11 cellular contexts compared by ENCODE assay signal in the genomic region with DNA sequence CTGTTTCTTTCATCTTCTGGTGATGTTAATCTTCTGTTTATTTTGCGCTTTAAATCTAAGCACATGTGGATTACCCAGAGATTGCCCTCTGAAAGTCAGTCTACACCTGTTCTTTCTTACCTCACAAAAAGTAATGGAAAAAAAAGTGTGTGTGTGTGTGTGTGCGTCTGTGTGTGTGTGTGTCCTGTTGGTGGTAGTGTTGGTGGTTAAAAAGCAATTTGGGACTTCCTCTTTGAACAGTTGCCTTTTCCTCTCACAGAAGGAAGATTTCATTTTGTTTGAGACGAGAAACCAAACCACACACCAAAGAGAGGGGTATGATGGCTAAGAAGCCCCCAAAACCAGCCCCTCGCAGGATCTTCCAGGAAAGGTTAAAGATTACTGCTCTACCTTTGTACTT. TPM values are rescaled to one million over a fixed set of nuclear protein-coding genes. Genes with fewer than 3 reads are reported as not detected.
DNase-seq lines count a peak whose midpoint lies in the region; ATAC-seq and TF ChIP-seq lines count a peak whose summit lies in the region.
"Had no signal": no experiment of that assay in that cellular context is flagged by ENCODE, and none has a peak within 500 bp of the region (broad histone marks: within the 10 kb centered on the region; RNA-seq: fewer than 3 reads in every experiment).

A gene with protein sequence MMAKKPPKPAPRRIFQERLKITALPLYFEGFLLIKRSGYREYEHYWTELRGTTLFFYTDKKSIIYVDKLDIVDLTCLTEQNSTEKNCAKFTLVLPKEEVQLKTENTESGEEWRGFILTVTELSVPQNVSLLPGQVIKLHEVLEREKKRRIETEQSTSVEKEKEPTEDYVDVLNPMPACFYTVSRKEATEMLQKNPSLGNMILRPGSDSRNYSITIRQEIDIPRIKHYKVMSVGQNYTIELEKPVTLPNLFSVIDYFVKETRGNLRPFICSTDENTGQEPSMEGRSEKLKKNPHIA (plus strand): TSS at position 235 of the 400 bp plus-strand sequence. CDS start 83 bp downstream, at position 318.

- no peaks in the 10 kb centered on the region for H3K9me3 ChIP-seq in A673 (ENCODE audit: low read depth, low read length, poor library complexity, severe bottlenecking)
- H3K9me3 ChIP-seq: thoracic aorta had no signal

- no peaks in the 10 kb centered on the region for H3K9me3 Mint-ChIP-seq in activated naive CD8-positive, alpha-beta T cell treated with anti-CD3 and anti-CD28 coated beads, Interleukin-2, amount 10 ng/mL, durations not matched to agents 7 days and 5 days

- intact Hi-C loops in A673 (cut with micrococcal nuclease; ENCODE audit: unreplicated experiment), result loop anchor here (10.0 kb wide), 1 partner anchor 616 kb away; no protein-coding TSS in a partner anchor

- H3K27me3 ChIP-seq in GM06990 (replicated peaks; ENCODE audit: control insufficient read depth, insufficient read depth, low read length) (no peaks in the 10 kb centered on the region), A673 (replicated peaks; ENCODE audit: insufficient read depth, low read depth, low read length, poor library complexity) (no peaks in the 10 kb centered on the region)

- H3K27ac ChIP-seq in A673 (ENCODE audit: low read depth, low read length, poor library complexity, severe bottlenecking), result no peak within 1 kb of the TSS
- H3K27ac ChIP-seq: thoracic aorta had no signal

- CTCF ChIA-PET in A673 (lab: Charles Lee), result no interaction called here

- H3K27ac Mint-ChIP-seq in activated naive CD8-positive, alpha-beta T cell treated with anti-CD3 and anti-CD28 coated beads, Interleukin-2, amount 10 ng/mL, durations not matched to agents 7 days and 5 days, result peak within 1 kb of the TSS; percentile 92

- ATAC-seq in GM19452 (IDR thresholded peaks at IDR 0.05; ENCODE audit: unreplicated experiment) (peak; percentile 62), HG03558 (IDR thresholded peaks at IDR 0.05; ENCODE audit: extremely low read depth, unreplicated experiment) (peak; percentile 31)
- peak; percentile 76 for ATAC-seq in activated naive CD8-positive, alpha-beta T cell treated with anti-CD3 and anti-CD28 coated beads, Interleukin-2, amount 10 ng/mL, durations not matched to agents 7 days and 5 days (ENCODE audit: low read depth)
- ATAC-seq: HCT116 had no signal

- DNase-seq in GM06990 (ENCODE audit: extremely low read depth, insufficient read length) (peak; percentile 59), cerebellar cortex (ENCODE audit: low spot score) (no peak), A673 (ENCODE audit: low spot score) (no peak), globus pallidus (ENCODE audit: low spot score) (no peak)
- DNase-seq in activated naive CD8-positive, alpha-beta T cell treated with anti-CD3 and anti-CD28 coated beads, Interleukin-2, amount 10 ng/mL, durations not matched to agents 7 days and 5 days, result no peak
- DNase-seq in activated effector memory CD4-positive, alpha-beta T cell treated with anti-CD3 and anti-CD28 coated beads, Interleukin-2, amount 50 U/mL, for 16 hours, result no peak

- BruUV-seq in A673 (replicated peaks; lab: Mats Ljungman, UMichigan), result no TSS peak

- TF ChIP-seq CTCF in GM06990 (IDR thresholded peaks at IDR 0.05; ENCODE audit: insufficient read depth, low read length, poor library complexity, severe bottlenecking) (peak; percentile 5), A673 (conservative IDR thresholded peaks at IDR 0.05; ENCODE audit: low read depth, low read length) (no peak)

- no peaks in the 10 kb centered on the region for H3K27me3 Mint-ChIP-seq in activated naive CD8-positive, alpha-beta T cell treated with anti-CD3 and anti-CD28 coated beads, Interleukin-2, amount 10 ng/mL, durations not matched to agents 7 days and 5 days

- H3K36me3 ChIP-seq in GM06990 (ENCODE audit: control insufficient read depth, insufficient read depth, low read length), result no peaks in the 10 kb centered on the region
- no peaks in the 10 kb centered on the region for H3K36me3 ChIP-seq in A673 (ENCODE audit: insufficient read depth, low read length, poor library complexity, severe bottlenecking)
- H3K36me3 ChIP-seq: thoracic aorta had no signal

- H3K4me3 ChIP-seq in GM06990 (replicated peaks; ENCODE audit: low read depth, low read length), result peak within 1 kb of the TSS; percentile 72
- no peak within 1 kb of the TSS for H3K4me3 ChIP-seq in A673 (ENCODE audit: low read depth, low read length, poor library complexity, severe bottlenecking)
- H3K4me3 ChIP-seq: thoracic aorta had no signal

- H3K4me1 ChIP-seq in A673 (ENCODE audit: insufficient read depth, low read length, poor library complexity, severe bottlenecking), result no peaks in the 10 kb centered on the region

- POLR2A ChIA-PET in activated naive CD8-positive, alpha-beta T cell treated with anti-CD3 and anti-CD28 coated beads, Interleukin-2, amount 10 ng/mL, durations not matched to agents 7 days and 5 days (lab: Charles Lee), result interaction anchor here (6.2 kb wide), 1 partner anchor 13 kb away, joined by 18 read pairs; the partner anchor contains the start of gene CENPC
- POLR2A ChIA-PET in A673 (lab: Charles Lee; ENCODE audit: low non-redundant PET), result no interaction called here

- H3K36me3 Mint-ChIP-seq in activated naive CD8-positive, alpha-beta T cell treated with anti-CD3 and anti-CD28 coated beads, Interleukin-2, amount 10 ng/mL, durations not matched to agents 7 days and 5 days, result peaks cover 27% of the 10 kb centered on the region

- H3K4me3 Mint-ChIP-seq in activated naive CD8-positive, alpha-beta T cell treated with anti-CD3 and anti-CD28 coated beads, Interleukin-2, amount 10 ng/mL, durations not matched to agents 7 days and 5 days, result peak within 1 kb of the TSS; percentile 94

- H3K4me1 Mint-ChIP-seq in activated naive CD8-positive, alpha-beta T cell treated with anti-CD3 and anti-CD28 coated beads, Interleukin-2, amount 10 ng/mL, durations not matched to agents 7 days and 5 days, result peaks cover 38% of the 10 kb centered on the region

RNA-seq across cellular contexts. Expression of the gene that starts here (rescaled TPM):
- total RNA-seq in activated naive CD8-positive, alpha-beta T cell treated with anti-CD3 and anti-CD28 coated beads, Interleukin-2, amount 10 ng/mL, durations not matched to agents 7 days and 5 days, result 10 to 100 TPM; 27.8 to 28.4 TPM
- total RNA-seq in A673 (2021), result not detected in 2 replicates
- total RNA-seq: mesenteric fat pad had no signal

Comparison
In these comparisons a context has a peak if more than half of its experiments do, and no peak if none do; other contexts are left out.
1. RNA of the gene that starts here (total RNA-seq): 27.8 to 28.4 TPM in activated naive CD8-positive, alpha-beta T cell treated with anti-CD3 and anti-CD28 coated beads, Interleukin-2, amount 10 ng/mL, durations not matched to agents 7 days and 5 days; not detected in A673; every median in the first group is over 10 times any median in the second.
2. Peak in every context shown above with its lines, with median percentiles within 50 percentile points of each other: ATAC-seq.